Comparison of ENCODE assay signal across 8 cellular contexts in genomic region chr6:52576392-52577021, GRCh38. TPM values are rescaled to one million over a fixed set of nuclear protein-coding genes. Genes with fewer than 3 reads are reported as not detected.
DNase-seq lines count a peak whose midpoint lies in the region; ATAC-seq and TF ChIP-seq lines count a peak whose summit lies in the region.

No MANE protein-coding gene starts in this region.

- TF ChIP-seq CTCF in activated B cell treated with CpG ODN at 0.5 μM for 24 hours (IDR thresholded peaks at IDR 0.05) (no peak), colonic mucosa (IDR thresholded peaks at IDR 0.05) (peak; percentile 40), lower leg skin (IDR thresholded peaks at IDR 0.05) (no peak)

- H3K4me3 ChIP-seq in colonic mucosa (peak overlapping the region; percentile 84), lower leg skin (ENCODE audit: low read depth, poor library complexity, severe bottlenecking) (peak overlapping the region; percentile 72)

- H3K4me1 Mint-ChIP-seq in activated B cell treated with CpG ODN at 0.5 μM for 24 hours: peaks cover 47% of the 10 kb centered on the region

- peak overlapping the region; percentile 80 for H3K27ac ChIP-seq in colonic mucosa

- no peaks in the 10 kb centered on the region for H3K9me3 ChIP-seq in colonic mucosa

- no peaks in the 10 kb centered on the region for H3K27me3 ChIP-seq in colonic mucosa

- H3K4me3 Mint-ChIP-seq in activated B cell treated with CpG ODN at 0.5 μM for 24 hours: peak overlapping the region; percentile 86

- H3K27me3 Mint-ChIP-seq in activated B cell treated with CpG ODN at 0.5 μM for 24 hours: no peaks in the 10 kb centered on the region

- ATAC-seq in HG02763 (IDR thresholded peaks at IDR 0.05; ENCODE audit: unreplicated experiment): peak; percentile 47
- ATAC-seq in activated B cell treated with CpG ODN at 0.5 μM for 24 hours (ENCODE audit: low read depth): peak; percentile 68

- POLR2A ChIA-PET in activated B cell treated with CpG ODN at 0.5 μM for 24 hours (lab: Charles Lee): interaction anchor here (0.8 to 2.9 kb wide), 7 partner anchors 10 to 215 kb away, joined by 3 to 16 read pairs (median 4); partner anchors contain the start of genes EFHC1 and PAQR8

- H3K9me3 Mint-ChIP-seq in activated B cell treated with CpG ODN at 0.5 μM for 24 hours: no peaks in the 10 kb centered on the region

- peak in 1 of 2 donors; percentile 29 for TF ChIP-seq POLR2A in lower leg skin (IDR thresholded peaks at IDR 0.05)

- H3K27ac Mint-ChIP-seq in activated B cell treated with CpG ODN at 0.5 μM for 24 hours: peak overlapping the region; percentile 70

- intact Hi-C loops in activated B cell treated with CpG ODN at 0.5 μM for 24 hours (cut with micrococcal nuclease) (loop anchor here (1.0 to 2.0 kb wide), 10 partner anchors 80 to 1218 kb away; partner anchors contain the start of genes EFHC1, GCLC, GSTA4 and LRRC1), colonic mucosa (cut with DNase I) (no loop called here), lower leg skin (cut with DNase I; ENCODE audit: low total_unique reads) (no loop called here)

- peaks cover 11% of the 10 kb centered on the region for H3K36me3 Mint-ChIP-seq in activated B cell treated with CpG ODN at 0.5 μM for 24 hours (ENCODE audit: low read depth)

- H3K9ac ChIP-seq in colonic mucosa (ENCODE audit: low read depth in 2 of 2, low read length in 2 of 2): peak overlapping the region; percentile 80 to 83

- H3K4me1 ChIP-seq in colonic mucosa: peaks cover 3% of the 10 kb centered on the region

- CTCF ChIA-PET in activated B cell treated with CpG ODN at 0.5 μM for 24 hours (lab: Charles Lee): interaction anchor here (0.8 to 2.5 kb wide), 8 partner anchors 10 to 160 kb away, joined by 3 to 9 read pairs (median 4); partner anchors contain the start of gene EFHC1

- 0 to 1% methylated on average over 4 to 26 of the region's 51 CpGs for WGBS in lower leg skin, 2 donors

- no peaks in the 10 kb centered on the region for H3K36me3 ChIP-seq in colonic mucosa

- DNase-seq in activated effector memory CD4-positive, alpha-beta T cell treated with anti-CD3 and anti-CD28 coated beads, Interleukin-2, amount 50 U/mL, for 16 hours: peak; percentile 84
- no peak for DNase-seq in activated effector memory CD4-positive, alpha-beta T cell treated with Interleukin-2 at 50 U/mL for 16 hours
- DNase-seq in NCI-H1930 (lab: John Stamatoyannopoulos, UW): peak; percentile 38 to 53
- DNase-seq in activated B cell treated with CpG ODN at 0.5 μM for 24 hours: no peak
- DNase-seq in colonic mucosa: peak; percentile 68
- DNase-seq in lower leg skin (ENCODE audit: low spot score in 2 of 2): peak; percentile 49 to 94
- peak; percentile 25 to 59 (median 32) for DNase-seq in stimulated activated CD4-positive, alpha-beta T cell treated with anti-CD3 and anti-CD28 coated beads, TNF-alpha, amount 100 ng/mL, for 24 hours (ENCODE audit: low read depth in 3 of 3)

RNA-seq across cellular contexts. Expression of gene TRAM2, which starts 0.4 kb away (rescaled TPM):
- total RNA-seq in activated B cell treated with CpG ODN at 0.5 μM for 24 hours (9.1 and 9.9 TPM in 2 replicates), colonic mucosa (10 to 100 TPM; 19.1 to 21.2 TPM), lower leg skin (10 to 100 TPM in 1 of 4 donors, 1 to 10 TPM in 3; 3.7 to 11.5 (median 7.0) TPM)

Comparison
In these comparisons a context has a peak if more than half of its experiments do, and no peak if none do; other contexts are left out.
1. DNase-seq: peak in activated effector memory CD4-positive, alpha-beta T cell treated with anti-CD3 and anti-CD28 coated beads, Interleukin-2, amount 50 U/mL, for 16 hours (single experiment), NCI-H1930 (2 of 2), colonic mucosa (single experiment), lower leg skin (2 of 2) and stimulated activated CD4-positive, alpha-beta T cell treated with anti-CD3 and anti-CD28 coated beads, TNF-alpha, amount 100 ng/mL, for 24 hours (3 of 3); none in activated effector memory CD4-positive, alpha-beta T cell treated with Interleukin-2 at 50 U/mL for 16 hours (single experiment) and activated B cell treated with CpG ODN at 0.5 μM for 24 hours (single experiment).